Comparison of ENCODE assay signal across 8 cellular contexts in the genomic region with DNA sequence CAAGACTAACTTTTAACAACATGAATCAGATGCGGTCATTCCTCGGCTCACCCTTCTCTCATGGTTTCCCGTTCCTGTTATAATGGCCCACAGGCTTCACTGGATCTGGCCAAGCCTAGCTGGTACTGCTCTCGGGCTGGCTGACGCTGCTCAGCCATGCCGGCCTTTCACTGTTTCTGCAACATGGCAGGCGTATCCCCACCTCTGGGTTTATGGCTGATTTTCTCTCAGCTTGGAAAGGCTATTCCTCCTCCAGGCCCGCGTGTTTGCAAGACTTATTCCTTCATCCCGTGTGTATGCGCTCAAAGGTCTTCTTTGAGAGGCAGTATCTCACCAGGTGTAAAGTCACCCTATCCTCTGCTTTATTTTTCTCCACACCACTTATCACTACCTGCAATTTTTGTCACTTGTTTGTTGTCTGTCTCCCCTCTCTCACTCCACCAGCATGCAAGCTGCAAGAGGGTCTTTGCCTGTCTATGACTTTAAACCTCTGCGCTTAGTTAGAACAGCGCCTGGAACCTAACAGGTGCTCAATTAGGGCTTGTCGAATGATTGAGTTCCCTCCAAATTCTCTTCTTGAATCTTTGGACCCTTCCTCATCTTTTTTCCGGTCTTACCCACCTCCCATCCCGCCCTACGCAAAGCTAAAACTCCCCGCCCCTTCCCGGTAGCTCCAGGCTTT. TPM values are rescaled to one million over a fixed set of nuclear protein-coding genes. Genes with fewer than 3 reads are reported as not detected.
DNase-seq lines count a peak whose midpoint lies in the region; ATAC-seq lines count a peak whose summit lies in the region.

No MANE protein-coding gene starts in this region.

- H3K4me1 ChIP-seq in subcutaneous abdominal adipose tissue (ENCODE audit: control insufficient read depth in 5 of 5, insufficient read depth in 5 of 5, low read length in 5 of 5): peaks cover 0 to 45% (median 34%) of the 10 kb centered on the region in 5 donors

- ATAC-seq in GM18868 (IDR thresholded peaks at IDR 0.05; ENCODE audit: unreplicated experiment) (peak; percentile 6), HG02973 (IDR thresholded peaks at IDR 0.05; ENCODE audit: unreplicated experiment) (peak; percentile 0)
- ATAC-seq in activated T-cell treated with anti-CD3 and anti-CD28 coated beads, Interleukin-2, amount 50 U/mL, for 72 hours (replicated peaks in 1 of 2): peak; percentile 4 to 10

- H3K27me3 Mint-ChIP-seq in activated T-cell treated with anti-CD3 and anti-CD28 coated beads, Interleukin-2, amount 50 U/mL, for 72 hours (ENCODE audit: low read depth): no peaks in the 10 kb centered on the region

- peak overlapping the region; percentile 26 for H3K4me3 ChIP-seq in iPS-18c (ENCODE audit: insufficient read depth, low read depth, low read length)
- peak overlapping the region; percentile 81 to 95 (median 83) for H3K4me3 ChIP-seq in subcutaneous abdominal adipose tissue (ENCODE audit: low read depth in 1 of 5, low read length in 5 of 5)

- H3K27ac Mint-ChIP-seq in activated T-cell treated with anti-CD3 and anti-CD28 coated beads, Interleukin-2, amount 50 U/mL, for 72 hours: peak overlapping the region; percentile 90

- H3K9me3 ChIP-seq in iPS-18c (ENCODE audit: control insufficient read depth, insufficient read depth, low read length) (peaks cover 2% of the 10 kb centered on the region), subcutaneous abdominal adipose tissue (ENCODE audit: control insufficient read depth in 5 of 5, low read length in 5 of 5) (no peaks in the 10 kb centered on the region)

- H3K36me3 Mint-ChIP-seq in activated T-cell treated with anti-CD3 and anti-CD28 coated beads, Interleukin-2, amount 50 U/mL, for 72 hours (ENCODE audit: insufficient read depth in 2 of 2): peaks cover 17 to 20% of the 10 kb centered on the region in 2 donors

- no peaks in the 10 kb centered on the region for H3K9me3 Mint-ChIP-seq in activated T-cell treated with anti-CD3 and anti-CD28 coated beads, Interleukin-2, amount 50 U/mL, for 72 hours

- H3K36me3 ChIP-seq in subcutaneous abdominal adipose tissue (ENCODE audit: control insufficient read depth in 5 of 5, insufficient read depth in 5 of 5, low read length in 5 of 5): no peaks in the 10 kb centered on the region

- H3K4me1 Mint-ChIP-seq in activated T-cell treated with anti-CD3 and anti-CD28 coated beads, Interleukin-2, amount 50 U/mL, for 72 hours (ENCODE audit: low read depth): peaks cover 79% of the 10 kb centered on the region

- peak overlapping the region in 4 of 5 donors; percentile 54 to 86 (median 68) for H3K9ac ChIP-seq in subcutaneous abdominal adipose tissue (ENCODE audit: low read length in 5 of 5)

- no peak for DNase-seq in activated T-cell treated with anti-CD3 and anti-CD28 coated beads, Interleukin-2, amount 50 U/mL, for 72 hours
- no peak for DNase-seq in NCI-H1417 treated with DMSO at 0.1 percent for 48 hours (lab: John Stamatoyannopoulos, UW)
- DNase-seq in hepatic stellate cell (ENCODE audit: low spot score): no peak
- no peak for DNase-seq in stimulated activated naive CD4-positive, alpha-beta T cell treated with Interleukin-2 at 50 U/mL for 16 hours (lab: John Stamatoyannopoulos, UW)

- no peaks in the 10 kb centered on the region for H3K27me3 ChIP-seq in subcutaneous abdominal adipose tissue (ENCODE audit: control insufficient read depth in 5 of 5, insufficient read depth in 4 of 5, low read length in 5 of 5)

- H3K27ac ChIP-seq in subcutaneous abdominal adipose tissue (ENCODE audit: low read depth, low read length): peak overlapping the region; percentile 95

- peak overlapping the region; percentile 77 to 95 for H3K4me3 Mint-ChIP-seq in activated T-cell treated with anti-CD3 and anti-CD28 coated beads, Interleukin-2, amount 50 U/mL, for 72 hours

RNA-seq across cellular contexts. Expression of gene RAP1A, which starts 0.5 kb away (rescaled TPM):
- total RNA-seq in activated T-cell treated with anti-CD3 and anti-CD28 coated beads, Interleukin-2, amount 50 U/mL, for 72 hours: 100 to 1,000 TPM; 216 TPM
